8 cellular contexts compared by ENCODE assay signal in genomic region chr17:21239680-21240374, GRCh38. TPM values are rescaled to one million over a fixed set of nuclear protein-coding genes. Genes with fewer than 3 reads are reported as not detected.
DNase-seq lines count a peak whose midpoint lies in the region; ATAC-seq and TF ChIP-seq lines count a peak whose summit lies in the region.

No MANE protein-coding gene starts in this region.

- no peak overlapping the region for H3K4me2 ChIP-seq in OCI-LY1 (ENCODE audit: low read length)

- whole genome bisulfite sequencing in psoas muscle, 3 donors, result 67 to 74% (median 68%) methylated on average over 13 of the region's 13 CpGs

- H3K4me3 ChIP-seq in OCI-LY1 (ENCODE audit: low read depth, low read length, poor library complexity, severe bottlenecking) (no peak overlapping the region), epithelial cell of esophagus (ENCODE audit: low read length) (no peak overlapping the region), psoas muscle (no peak overlapping the region)

- peak; percentile 28 for DNase-seq in NCI-H748 (lab: John Stamatoyannopoulos, UW; ENCODE audit: unreplicated experiment)
- DNase-seq in NCI-H748 treated with DMSO at 0.1 percent for 48 hours (lab: John Stamatoyannopoulos, UW), result no peak
- peak; percentile 33 for DNase-seq in epithelial cell of esophagus (ENCODE audit: low read depth)
- DNase-seq in psoas muscle, result no peak
- no peak for DNase-seq in NCI-H2029 (lab: John Stamatoyannopoulos, UW)
- no peak for DNase-seq in activated T-cell treated with anti-CD3 and anti-CD28 coated beads for 4 hours
- no peak for DNase-seq in SHP77 treated with DMSO at 0.1 percent for 48 hours (lab: John Stamatoyannopoulos, UW)

- H3K4me1 ChIP-seq in OCI-LY1 (ENCODE audit: insufficient read depth, low read length, severe bottlenecking) (no peaks in the 10 kb centered on the region), psoas muscle (peaks cover 47% of the 10 kb centered on the region)

- no peaks in the 10 kb centered on the region for H4K20me1 ChIP-seq in OCI-LY1 (ENCODE audit: insufficient read depth, low read length)

- ATAC-seq in psoas muscle, result peak in 3 of 4 donors; percentile 22 to 28 (median 24)

- H3K9me2 ChIP-seq in OCI-LY1 (ENCODE audit: low read depth, low read length), result no peaks in the 10 kb centered on the region

- TF ChIP-seq CTCF in OCI-LY1 (IDR thresholded peaks at IDR 0.05; ENCODE audit: low read length), result peak; percentile 43; the same call in 1 of the 2 replicates
- TF ChIP-seq CTCF in epithelial cell of esophagus (IDR thresholded peaks at IDR 0.05; ENCODE audit: insufficient read depth, low read depth, low read length, missing control alignments), result peak; percentile 49
- TF ChIP-seq CTCF in psoas muscle (IDR thresholded peaks at IDR 0.05), result peak; percentile 46

- H3K27me3 ChIP-seq in OCI-LY1 (ENCODE audit: insufficient read depth, low read length) (no peaks in the 10 kb centered on the region; the same call in 1 of the 2 replicates), psoas muscle (ENCODE audit: insufficient read depth in 3 of 3, low read length in 2 of 3) (no peaks in the 10 kb centered on the region)

- H3K9ac ChIP-seq in OCI-LY1 (ENCODE audit: low read length), result no peak overlapping the region

- H3K36me3 ChIP-seq in OCI-LY1 (ENCODE audit: insufficient read depth, low read length) (no peaks in the 10 kb centered on the region), psoas muscle (ENCODE audit: insufficient read depth in 1 of 2, low read depth in 1 of 2) (peaks cover 0 to 20% of the 10 kb centered on the region in 2 donors)

- no peaks in the 10 kb centered on the region for H3F3A ChIP-seq in OCI-LY1 (ENCODE audit: insufficient read depth, low read length)

- H3K27ac ChIP-seq in OCI-LY1 (ENCODE audit: low read depth, low read length, poor library complexity, severe bottlenecking), result no peak overlapping the region
- H3K27ac ChIP-seq in psoas muscle, result peak overlapping the region; percentile 94

- intact Hi-C loops in psoas muscle (cut with DNase I), result no loop called here

- H2AFZ ChIP-seq in OCI-LY1 (ENCODE audit: low read length), result no peak overlapping the region

- H3K79me2 ChIP-seq in OCI-LY1 (ENCODE audit: insufficient read depth, low read length), result no peaks in the 10 kb centered on the region

- H3K9me3 ChIP-seq in OCI-LY1 (ENCODE audit: low read length), result no peaks in the 10 kb centered on the region
- no peaks in the 10 kb centered on the region for H3K9me3 ChIP-seq in psoas muscle

RNA-seq across cellular contexts. Expression of gene NATD1, which starts 13.4 kb away (rescaled TPM):
- 10 to 100 TPM; 21.6 to 48.0 (median 24.5) TPM for total RNA-seq in psoas muscle
- polyA plus RNA-seq in psoas muscle, result 10 to 100 TPM in 2 of 3 donors, 1 to 10 TPM in 1; 4.7 to 15.1 (median 10.5) TPM

RNA-seq across cellular contexts. Expression of gene TMEM11, which starts 25.9 kb away (rescaled TPM):
- total RNA-seq in psoas muscle, result 10 to 100 TPM; 52.9 to 78.4 (median 58.6) TPM
- 100 to 1,000 TPM in 2 of 3 donors, 10 to 100 TPM in 1; 89.6 to 159 (median 109) TPM for polyA plus RNA-seq in psoas muscle

RNA-seq across cellular contexts. Expression of gene MAP2K3, which starts 44.7 kb away (rescaled TPM):
- total RNA-seq in psoas muscle, result 100 to 1,000 TPM in 2 of 4 donors, 10 to 100 TPM in 2; 64.4 to 126 (median 107) TPM
- polyA plus RNA-seq in psoas muscle, result 100 to 1,000 TPM in 2 of 3 donors, 10 to 100 TPM in 1; 86.3 to 229 (median 146) TPM

Comparison
In these comparisons a context has a peak if more than half of its experiments do, and no peak if none do; other contexts are left out.
1. DNase-seq: peak in NCI-H748 (single experiment) and epithelial cell of esophagus (single experiment); none in NCI-H748 treated with DMSO at 0.1 percent for 48 hours (single experiment), psoas muscle (0 of 2), NCI-H2029 (single experiment), activated T-cell treated with anti-CD3 and anti-CD28 coated beads for 4 hours (single experiment) and SHP77 treated with DMSO at 0.1 percent for 48 hours (single experiment).
2. Peak in every context shown above with its lines, with median percentiles within 50 percentile points of each other: CTCF ChIP-seq.